14 cellular contexts compared by ENCODE assay signal in genomic region chr10:89633484-89633883, GRCh38. TPM values are rescaled to one million over a fixed set of nuclear protein-coding genes. Genes with fewer than 3 reads are reported as not detected.
DNase-seq lines count a peak whose midpoint lies in the region; ATAC-seq, FAIRE-seq and TF ChIP-seq lines count a peak whose summit lies in the region.
"Had no signal": no experiment of that assay in that cellular context is flagged by ENCODE, and none has a peak within 500 bp of the region (broad histone marks: within the 10 kb centered on the region; RNA-seq: fewer than 3 reads in every experiment).

No MANE protein-coding gene starts in this region.

- intact Hi-C loops in left lung (cut with DNase I) (no loop called here), uterus (cut with DNase I; ENCODE audit: low total_unique reads) (no loop called here), testis (cut with DNase I; ENCODE audit: low total_unique reads) (no loop called here)

- CTCF ChIA-PET in HEK293 (lab: Yijun Ruan, JAX): interaction anchor here (0.9 to 1.0 kb wide), 3 partner anchors 10 to 69 kb away, joined by 3 read pairs; no protein-coding TSS in a partner anchor

- H3K36me3 ChIP-seq in HEK293 (ENCODE audit: control insufficient read depth in 2 of 2, insufficient read depth in 1 of 2, low read length in 2 of 2): peaks cover 0 to 4% of the 10 kb centered on the region in 2 experiments; a peak in 2 of 3 replicates
- no peaks in the 10 kb centered on the region for H3K36me3 ChIP-seq in bronchial epithelial cell (ENCODE audit: control insufficient read depth, insufficient read depth, low read length)
- no peaks in the 10 kb centered on the region for H3K36me3 ChIP-seq in left lung
- no peaks in the 10 kb centered on the region for H3K36me3 ChIP-seq in uterus
- H3K36me3 ChIP-seq in MG63: no peaks in the 10 kb centered on the region
- H3K36me3 ChIP-seq in testis (ENCODE audit: low read depth, missing control alignments): no peaks in the 10 kb centered on the region
- H3K36me3 ChIP-seq: suprapubic skin had no signal

- no peak for TF ChIP-seq CTCF in HEK293 (tag by site-specific recombination; IDR thresholded peaks at IDR 0.05)
- TF ChIP-seq CTCF in bronchial epithelial cell (IDR thresholded peaks at IDR 0.05; ENCODE audit: insufficient read depth, low read length, severe bottlenecking): no peak
- no peak for TF ChIP-seq CTCF in left lung (IDR thresholded peaks at IDR 0.05)
- TF ChIP-seq CTCF in uterus (IDR thresholded peaks at IDR 0.05): no peak
- no peak for TF ChIP-seq CTCF in testis (IDR thresholded peaks at IDR 0.05)

- peak; percentile 80 for ATAC-seq in left lung
- ATAC-seq: CD8-positive, alpha-beta T cell had no signal

- H3K27me3 ChIP-seq in bronchial epithelial cell (ENCODE audit: control insufficient read depth, insufficient read depth, low read length) (no peaks in the 10 kb centered on the region), left lung (no peaks in the 10 kb centered on the region), uterus (no peaks in the 10 kb centered on the region), MG63 (no peaks in the 10 kb centered on the region), testis (no peaks in the 10 kb centered on the region)
- H3K27me3 ChIP-seq: suprapubic skin had no signal

- DNase-seq in AG08396 (ENCODE audit: low spot score) (peak; percentile 57), bronchial epithelial cell (ENCODE audit: low read depth) (peak; percentile 88), left lung (no peak), uterus (no peak), DMS153 (lab: John Stamatoyannopoulos, UW) (no peak), MG63 (no peak), testis (no peak)
- DNase-seq: activated CD4-positive, alpha-beta memory T cell treated with anti-CD3 and anti-CD28 coated beads for 36 hours; CD8-positive, alpha-beta T cell; NCI-H774; nucleus accumbens had no signal

- H3K9me3 ChIP-seq in HEK293 (ENCODE audit: control insufficient read depth, insufficient read depth, low read depth, low read length): no peaks in the 10 kb centered on the region
- no peaks in the 10 kb centered on the region for H3K9me3 ChIP-seq in left lung
- no peaks in the 10 kb centered on the region for H3K9me3 ChIP-seq in uterus
- H3K9me3 ChIP-seq in MG63: no peaks in the 10 kb centered on the region
- no peaks in the 10 kb centered on the region for H3K9me3 ChIP-seq in testis
- H3K9me3 ChIP-seq: suprapubic skin had no signal

- H3K4me1 ChIP-seq in HEK293 (ENCODE audit: control insufficient read depth, insufficient read depth, low read length) (peaks cover 23% of the 10 kb centered on the region), left lung (no peaks in the 10 kb centered on the region), uterus (no peaks in the 10 kb centered on the region), testis (no peaks in the 10 kb centered on the region)
- H3K4me1 ChIP-seq: suprapubic skin had no signal

- H3K27ac ChIP-seq in HEK293 (ENCODE audit: extremely low read depth, low read depth, low read length): no peak overlapping the region
- H3K27ac ChIP-seq in left lung: no peak overlapping the region
- no peak overlapping the region for H3K27ac ChIP-seq in uterus
- no peak overlapping the region for H3K27ac ChIP-seq in testis
- H3K27ac ChIP-seq: suprapubic skin had no signal

- no peak for FAIRE-seq in bronchial epithelial cell (lab: Jason Lieb, UNC)
- FAIRE-seq: islet of Langerhans had no signal

- POLR2A ChIA-PET in HEK293 (lab: Yijun Ruan, JAX): interaction anchor here (2.2 kb wide), 1 partner anchor 10 kb away, joined by 11 read pairs; no protein-coding TSS in a partner anchor

- H3K4me3 ChIP-seq in HEK293 (ENCODE audit: low read depth, low read length) (no peak overlapping the region), bronchial epithelial cell (ENCODE audit: low read depth, low read length) (no peak overlapping the region), left lung (no peak overlapping the region), uterus (no peak overlapping the region), MG63 (no peak overlapping the region), testis (no peak overlapping the region)
- H3K4me3 ChIP-seq: suprapubic skin had no signal

- TF ChIP-seq POLR2A in uterus (IDR thresholded peaks at IDR 0.05): no peak
- no peak for TF ChIP-seq POLR2A in testis (IDR thresholded peaks at IDR 0.05)

TF ChIP-seq in HEK293, 187 proteins besides CTCF, POLR2A, EP300 and RAD21 (continues in another document):
- no peak; the same call in 1 of the 2 replicates for TF ChIP-seq ZNF692 (tag by site-specific recombination; IDR thresholded peaks at IDR 0.05)
- TF ChIP-seq ATF2 (tag by site-specific recombination; IDR thresholded peaks at IDR 0.05; ENCODE audit: low read depth): no peak
- TF ChIP-seq ZBTB6 (tag by site-specific recombination; IDR thresholded peaks at IDR 0.05): no peak
- TF ChIP-seq KLF8 (tag by site-specific recombination; IDR thresholded peaks at IDR 0.05): no peak
- TF ChIP-seq ZNF140 (tag by site-specific recombination; IDR thresholded peaks at IDR 0.05): no peak
- no peak for TF ChIP-seq MYNN (tag by site-specific recombination; IDR thresholded peaks at IDR 0.05; ENCODE audit: borderline replicate concordance)
- TF ChIP-seq ZBTB20 (tag by site-specific recombination; IDR thresholded peaks at IDR 0.05): no peak
- TF ChIP-seq ZNF433 (tag by site-specific recombination; IDR thresholded peaks at IDR 0.05; ENCODE audit: low read depth): no peak
- no peak for TF ChIP-seq ZNF704 (tag by site-specific recombination; IDR thresholded peaks at IDR 0.05)
- no peak for TF ChIP-seq ZIC2 (tag by site-specific recombination; IDR thresholded peaks at IDR 0.05)
- no peak for TF ChIP-seq BCL11A (tag by site-specific recombination; IDR thresholded peaks at IDR 0.05; ENCODE audit: low read depth)
- TF ChIP-seq ZBTB49 (tag by site-specific recombination; IDR thresholded peaks at IDR 0.05; ENCODE audit: low read depth): no peak

RNA-seq across cellular contexts. Expression of gene PANK1, which starts 11.6 kb away (rescaled TPM):
- total RNA-seq in bronchial epithelial cell (6.0 and 8.4 TPM in 2 replicates), left lung (10 to 100 TPM in 1 of 2 donors, 1 to 10 TPM in 1; 9.4 to 12.8 TPM), uterus (10 to 100 TPM in 1 of 4 donors, 1 to 10 TPM in 2, under 1 TPM in 1; under 0.01 to 25.9 (median 2.6) TPM), testis (10 to 100 TPM in 1 of 2 donors, 1 to 10 TPM in 1; 9.2 to 15.3 TPM)
- total RNA-seq in MG63 (2014; rRNA removed; shearing (Covaris generic); ENCODE audit: low replicate concordance): 0.30 and 3.9 TPM in 2 replicates
- polyA plus RNA-seq in testis (ENCODE audit: insufficient read depth, low read depth, low replicate concordance): 6.3 TPM

Comparison
In these comparisons a context has a peak if more than half of its experiments do, and no peak if none do; other contexts are left out.
1. DNase-seq: peak in AG08396 (single experiment) and bronchial epithelial cell (single experiment); none in left lung (0 of 2), uterus (0 of 2), DMS153 (single experiment), MG63 (single experiment) and testis (single experiment).